Comparison of ENCODE assay signal across 24 cellular contexts in the genomic region with DNA sequence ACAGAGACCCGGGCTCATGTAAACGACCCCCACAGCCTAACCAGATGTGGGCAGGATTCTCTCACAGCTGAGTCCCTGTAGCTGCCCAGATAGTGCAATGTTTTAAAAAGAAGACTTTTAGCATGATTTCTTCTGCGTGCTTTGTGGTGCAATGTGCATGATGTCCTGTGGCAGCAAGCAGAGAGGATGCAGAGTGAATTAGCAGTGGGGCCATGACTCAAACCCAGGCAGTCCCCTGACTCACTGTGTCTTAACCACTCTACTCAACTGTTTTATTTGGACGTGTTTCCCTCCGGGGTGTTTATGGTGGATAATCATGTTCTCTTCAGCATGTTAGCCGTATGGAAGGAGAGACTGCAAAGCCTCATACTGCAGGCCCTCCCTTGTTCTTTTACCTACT.
DNase-seq lines count a peak whose midpoint lies in the region; ATAC-seq and TF ChIP-seq lines count a peak whose summit lies in the region.
"Had no signal": no experiment of that assay in that cellular context is flagged by ENCODE, and none has a peak within 500 bp of the region (broad histone marks: within the 10 kb centered on the region; RNA-seq: fewer than 3 reads in every experiment).

No MANE protein-coding gene starts in this region.

- DNase-seq in GM23248 (peak; percentile 40), RPMI7951 (ENCODE audit: low read depth) (peak; percentile 97), fibroblast of mammary gland (ENCODE audit: low read depth) (peak; percentile 47), smooth muscle cell (lab: John Stamatoyannopoulos, UW; ENCODE audit: unreplicated experiment) (no peak), 8988T (no peak), nephron progenitor cell (no peak)
- DNase-seq: activated CD4-positive, alpha-beta memory T cell treated with anti-CD3 and anti-CD28 coated beads, Interleukin-2, amount 10 ng/mL, durations not matched to agents 7 days and 5 days; activated T-cell treated with anti-CD3 and anti-CD28 coated beads, Interleukin-2, amount 50 U/mL, for 4 hours; C1 segment of cervical spinal cord; DMS 273 treated with DMSO at 0.1 percent for 48 hours; kidney; mesenchymal stem cell; NCI-H1105 treated with DMSO at 0.1 percent for 48 hours; NCI-H526; psoas muscle; SIG-M5; stimulated activated CD4-positive, alpha-beta T cell treated with anti-CD3 and anti-CD28 coated beads, Interleukin-12 subunit alpha, Interleukin-12 subunit beta, amount 100 ng/mL, for 4 hours; T-helper 2 cell had no signal

- H3K79me2 ChIP-seq in GM23248 (ENCODE audit: insufficient read depth) (no peaks in the 10 kb centered on the region), smooth muscle cell (ENCODE audit: low read depth) (no peaks in the 10 kb centered on the region)
- H3K79me2 ChIP-seq: hepatocyte had no signal

- H3K36me3 Mint-ChIP-seq in nephron progenitor cell (ENCODE audit: low read depth), result peaks cover 9% of the 10 kb centered on the region
- H3K36me3 Mint-ChIP-seq: activated naive CD4-positive, alpha-beta T cell treated with anti-CD3 and anti-CD28 coated beads, Interleukin-2, amount 50 U/mL, for 24 hours; WTC11 had no signal

- H3K27me3 Mint-ChIP-seq in nephron progenitor cell (ENCODE audit: low read depth, poor library complexity), result peaks cover 8% of the 10 kb centered on the region
- H3K27me3 Mint-ChIP-seq: activated CD4-positive, alpha-beta memory T cell treated with anti-CD3 and anti-CD28 coated beads, Interleukin-2, amount 10 ng/mL, durations not matched to agents 7 days and 5 days; activated naive CD4-positive, alpha-beta T cell treated with anti-CD3 and anti-CD28 coated beads, Interleukin-2, amount 50 U/mL, for 24 hours had no signal

- H4K20me1 ChIP-seq in GM23248 (ENCODE audit: insufficient read depth), result no peaks in the 10 kb centered on the region
- H4K20me1 ChIP-seq in smooth muscle cell (ENCODE audit: low read depth), result no peaks in the 10 kb centered on the region

- H3K27ac ChIP-seq in GM23248, result no peak overlapping the region
- peak overlapping the region; percentile 54 for H3K27ac ChIP-seq in smooth muscle cell (ENCODE audit: low read depth)
- H3K27ac ChIP-seq: cardiac muscle cell, hepatocyte, psoas muscle, suprapubic skin had no signal

- peaks cover 16% of the 10 kb centered on the region for H3K9me3 Mint-ChIP-seq in nephron progenitor cell
- H3K9me3 Mint-ChIP-seq: activated naive CD4-positive, alpha-beta T cell treated with anti-CD3 and anti-CD28 coated beads, Interleukin-2, amount 50 U/mL, for 24 hours; activated T-cell treated with anti-CD3 and anti-CD28 coated beads, Interleukin-2, amount 50 U/mL, for 4 hours had no signal

- H3K36me3 ChIP-seq in GM23248 (ENCODE audit: low read depth) (no peaks in the 10 kb centered on the region), smooth muscle cell (ENCODE audit: low read depth) (no peaks in the 10 kb centered on the region)
- H3K36me3 ChIP-seq: cardiac muscle cell, suprapubic skin had no signal

- no peak overlapping the region for H3K4me3 Mint-ChIP-seq in nephron progenitor cell
- H3K4me3 Mint-ChIP-seq: activated CD4-positive, alpha-beta memory T cell treated with anti-CD3 and anti-CD28 coated beads, Interleukin-2, amount 10 ng/mL, durations not matched to agents 7 days and 5 days; activated naive CD4-positive, alpha-beta T cell treated with anti-CD3 and anti-CD28 coated beads, Interleukin-2, amount 50 U/mL, for 24 hours; activated T-cell treated with anti-CD3 and anti-CD28 coated beads, Interleukin-2, amount 50 U/mL, for 4 hours; WTC11 had no signal

- no peak overlapping the region for H3K27ac Mint-ChIP-seq in nephron progenitor cell
- H3K27ac Mint-ChIP-seq: activated CD4-positive, alpha-beta memory T cell treated with anti-CD3 and anti-CD28 coated beads, Interleukin-2, amount 10 ng/mL, durations not matched to agents 7 days and 5 days; activated naive CD4-positive, alpha-beta T cell treated with anti-CD3 and anti-CD28 coated beads, Interleukin-2, amount 50 U/mL, for 24 hours; WTC11 had no signal

- H3K4me2 ChIP-seq in GM23248 (ENCODE audit: unreplicated experiment), result no peak overlapping the region
- peak overlapping the region; percentile 17 for H3K4me2 ChIP-seq in smooth muscle cell
- H3K4me2 ChIP-seq: hepatocyte had no signal

- no peak for ATAC-seq in HG03571 (IDR thresholded peaks at IDR 0.05; ENCODE audit: unreplicated experiment)
- ATAC-seq: activated T-cell treated with anti-CD3 and anti-CD28 coated beads, Interleukin-2, amount 50 U/mL, for 4 hours; psoas muscle; WTC11 had no signal

- H2AFZ ChIP-seq in GM23248, result no peak overlapping the region
- peak overlapping the region; percentile 47 for H2AFZ ChIP-seq in smooth muscle cell (ENCODE audit: low read depth)
- H2AFZ ChIP-seq: hepatocyte had no signal

- H3K9ac ChIP-seq in GM23248, result no peak overlapping the region
- no peak overlapping the region for H3K9ac ChIP-seq in smooth muscle cell (ENCODE audit: low read depth)

- H3K27me3 ChIP-seq in GM23248 (replicated peaks; ENCODE audit: insufficient read depth), result no peaks in the 10 kb centered on the region
- no peaks in the 10 kb centered on the region for H3K27me3 ChIP-seq in smooth muscle cell (ENCODE audit: low read depth)
- H3K27me3 ChIP-seq: cardiac muscle cell, hepatocyte, suprapubic skin had no signal

- no peak overlapping the region for H3K4me3 ChIP-seq in GM23248
- H3K4me3 ChIP-seq in fibroblast of mammary gland (ENCODE audit: control insufficient read depth, low read depth, low read length), result no peak overlapping the region
- H3K4me3 ChIP-seq in smooth muscle cell, result no peak overlapping the region
- H3K4me3 ChIP-seq: cardiac muscle cell, hepatocyte, psoas muscle, suprapubic skin had no signal

- in situ Hi-C loops in GM23248 (cut with MboI), result no loop called here

- H3K4me1 ChIP-seq in GM23248 (ENCODE audit: insufficient read depth) (no peaks in the 10 kb centered on the region), smooth muscle cell (ENCODE audit: low read depth) (no peaks in the 10 kb centered on the region)
- H3K4me1 ChIP-seq: suprapubic skin had no signal

- WGBS in GM23248 (ENCODE audit: low coverage in 1 of 2, low lambda C conversion rate in 2 of 2, missing lambda C conversion rate in 2 of 2), 2 experiments, result 33 to 43% methylated on average over 6 of the region's 6 CpGs
- 21% methylated on average over 6 of the region's 6 CpGs for WGBS in smooth muscle cell (ENCODE audit: low lambda C conversion rate)

- no peaks in the 10 kb centered on the region for H3F3A ChIP-seq in GM23248 (ENCODE audit: insufficient read depth)
- peaks cover 9% of the 10 kb centered on the region for H3F3A ChIP-seq in smooth muscle cell (ENCODE audit: low read depth)

- H3K4me1 Mint-ChIP-seq in nephron progenitor cell, result peaks cover 71% of the 10 kb centered on the region
- H3K4me1 Mint-ChIP-seq: activated CD4-positive, alpha-beta memory T cell treated with anti-CD3 and anti-CD28 coated beads, Interleukin-2, amount 10 ng/mL, durations not matched to agents 7 days and 5 days; activated naive CD4-positive, alpha-beta T cell treated with anti-CD3 and anti-CD28 coated beads, Interleukin-2, amount 50 U/mL, for 24 hours had no signal

- TF ChIP-seq CTCF in fibroblast of mammary gland (conservative IDR thresholded peaks at IDR 0.05; ENCODE audit: control insufficient read depth, insufficient read depth, low read depth, low read length) (no peak), smooth muscle cell (IDR thresholded peaks at IDR 0.05; ENCODE audit: borderline replicate concordance, insufficient read depth, poor library complexity, severe bottlenecking) (no peak), nephron progenitor cell (IDR thresholded peaks at IDR 0.05) (no peak)

- H3K9me2 ChIP-seq in GM23248 (ENCODE audit: insufficient read depth), result no peaks in the 10 kb centered on the region

- H3K9me3 ChIP-seq in GM23248 (ENCODE audit: low read depth) (no peaks in the 10 kb centered on the region), smooth muscle cell (replicated peaks; ENCODE audit: low read depth) (no peaks in the 10 kb centered on the region)
- H3K9me3 ChIP-seq: psoas muscle, suprapubic skin had no signal

Comparison
In these comparisons a context has a peak if more than half of its experiments do, and no peak if none do; other contexts are left out.
1. DNase-seq: peak in GM23248 (single experiment), RPMI7951 (single experiment) and fibroblast of mammary gland (single experiment); none in smooth muscle cell (single experiment), 8988T (single experiment) and nephron progenitor cell (single experiment).